Comparison of ENCODE assay signal across 7 cellular contexts in genomic region chr21:34966881-34967280, GRCh38.
DNase-seq lines count a peak whose midpoint lies in the region; ATAC-seq and TF ChIP-seq lines count a peak whose summit lies in the region.
"Not testable (repeated sequence)": the region's sequence is repeated elsewhere in the genome, so short reads cannot be mapped to it uniquely, and the experiment has no call there.

No MANE protein-coding gene starts in this region.

- CTCF ChIA-PET in Calu3 (lab: Charles Lee), result not testable (repeated sequence)
- CTCF ChIA-PET in activated CD4-positive, alpha-beta memory T cell treated with anti-CD3 and anti-CD28 coated beads for 36 hours (lab: Charles Lee), result interaction anchor here (0.8 to 3.3 kb wide), 8 partner anchors 17 to 80 kb away, joined by 3 to 22 read pairs (median 8); no protein-coding TSS in a partner anchor

- not testable (repeated sequence) for TF ChIP-seq CTCF in Calu3 (IDR thresholded peaks at IDR 0.05; ENCODE audit: unreplicated experiment)

- not testable (repeated sequence) for DNase-seq in Calu3; activated CD4-positive, alpha-beta memory T cell treated with anti-CD3 and anti-CD28 coated beads for 36 hours; activated T-helper 1 cell treated with anti-CD3 and anti-CD28 coated beads, Interleukin-12 subunit alpha, Interleukin-12 subunit beta, Interleukin-2, Interleukin-4 antibody, amounts not matched to agents 30 ng/mL and 10 ng/mL and 1 ng/mL, durations not matched to agents 14 hours and 24 hours and 36 hours (ENCODE audit: low spot score); activated naive CD8-positive, alpha-beta T cell treated with anti-CD3 and anti-CD28 coated beads for 36 hours; natural killer cell treated with Interleukin-12 subunit alpha and Interleukin-12 subunit beta and Interleukin-15 and Interleukin-18, amount 100 ng/mL, for 72 hours (ENCODE audit: low spot score)

- not testable (repeated sequence) for H3K9me3 Mint-ChIP-seq in Calu3 (ENCODE audit: low read depth, unreplicated experiment); T-helper 1 cell treated with Interleukin-12 subunit alpha and Interleukin-12 subunit beta and Interleukin-4 antibody, amounts not matched to agents 30 μg/mL and 1 μg/mL, for 36 hours; activated CD4-positive, alpha-beta memory T cell treated with anti-CD3 and anti-CD28 coated beads for 36 hours; activated T-helper 1 cell treated with anti-CD3 and anti-CD28 coated beads, Interleukin-12 subunit alpha, Interleukin-12 subunit beta, Interleukin-2, Interleukin-4 antibody, amounts not matched to agents 30 ng/mL and 10 ng/mL and 1 ng/mL, durations not matched to agents 14 hours and 24 hours and 36 hours; activated naive CD8-positive, alpha-beta T cell treated with anti-CD3 and anti-CD28 coated beads for 36 hours; natural killer cell treated with Interleukin-12 subunit alpha and Interleukin-12 subunit beta and Interleukin-15 and Interleukin-18, amount 100 ng/mL, for 72 hours; stimulated activated naive CD8-positive, alpha-beta T cell treated with anti-CD3 and anti-CD28 coated beads, Interleukin-15, Interleukin-2, amounts not matched to agents 100 ng/mL and 50 ng/mL, for 24 hours

- peaks cover 28% of the 10 kb centered on the region for H3K4me1 Mint-ChIP-seq in Calu3 (ENCODE audit: low read depth, unreplicated experiment)
- H3K4me1 Mint-ChIP-seq in T-helper 1 cell treated with Interleukin-12 subunit alpha and Interleukin-12 subunit beta and Interleukin-4 antibody, amounts not matched to agents 30 μg/mL and 1 μg/mL, for 36 hours (ENCODE audit: low read depth), result peaks cover 73% of the 10 kb centered on the region
- H3K4me1 Mint-ChIP-seq in activated CD4-positive, alpha-beta memory T cell treated with anti-CD3 and anti-CD28 coated beads for 36 hours (ENCODE audit: low read depth), result peaks cover 90% of the 10 kb centered on the region
- peaks cover 92% of the 10 kb centered on the region for H3K4me1 Mint-ChIP-seq in activated T-helper 1 cell treated with anti-CD3 and anti-CD28 coated beads, Interleukin-12 subunit alpha, Interleukin-12 subunit beta, Interleukin-2, Interleukin-4 antibody, amounts not matched to agents 30 ng/mL and 10 ng/mL and 1 ng/mL, durations not matched to agents 14 hours and 24 hours and 36 hours (ENCODE audit: low read depth)
- H3K4me1 Mint-ChIP-seq in activated naive CD8-positive, alpha-beta T cell treated with anti-CD3 and anti-CD28 coated beads for 36 hours, result peaks cover 82% of the 10 kb centered on the region
- H3K4me1 Mint-ChIP-seq in natural killer cell treated with Interleukin-12 subunit alpha and Interleukin-12 subunit beta and Interleukin-15 and Interleukin-18, amount 100 ng/mL, for 72 hours (ENCODE audit: low read depth in 2 of 2), result peaks cover 61 to 85% of the 10 kb centered on the region in 2 donors
- H3K4me1 Mint-ChIP-seq in stimulated activated naive CD8-positive, alpha-beta T cell treated with anti-CD3 and anti-CD28 coated beads, Interleukin-15, Interleukin-2, amounts not matched to agents 100 ng/mL and 50 ng/mL, for 24 hours (ENCODE audit: low read depth), result peaks cover 93% of the 10 kb centered on the region

- not testable (repeated sequence) for H3K27me3 Mint-ChIP-seq in Calu3 (ENCODE audit: unreplicated experiment); T-helper 1 cell treated with Interleukin-12 subunit alpha and Interleukin-12 subunit beta and Interleukin-4 antibody, amounts not matched to agents 30 μg/mL and 1 μg/mL, for 36 hours (ENCODE audit: low read depth); activated CD4-positive, alpha-beta memory T cell treated with anti-CD3 and anti-CD28 coated beads for 36 hours; activated T-helper 1 cell treated with anti-CD3 and anti-CD28 coated beads, Interleukin-12 subunit alpha, Interleukin-12 subunit beta, Interleukin-2, Interleukin-4 antibody, amounts not matched to agents 30 ng/mL and 10 ng/mL and 1 ng/mL, durations not matched to agents 14 hours and 24 hours and 36 hours (ENCODE audit: insufficient read depth); activated naive CD8-positive, alpha-beta T cell treated with anti-CD3 and anti-CD28 coated beads for 36 hours; natural killer cell treated with Interleukin-12 subunit alpha and Interleukin-12 subunit beta and Interleukin-15 and Interleukin-18, amount 100 ng/mL, for 72 hours; stimulated activated naive CD8-positive, alpha-beta T cell treated with anti-CD3 and anti-CD28 coated beads, Interleukin-15, Interleukin-2, amounts not matched to agents 100 ng/mL and 50 ng/mL, for 24 hours

- intact Hi-C loops in Calu3 (cut with micrococcal nuclease; ENCODE audit: unreplicated experiment), result loop anchor here (5.0 kb wide), 1 partner anchor 885 kb away; no protein-coding TSS in a partner anchor
- intact Hi-C loops in activated CD4-positive, alpha-beta memory T cell treated with anti-CD3 and anti-CD28 coated beads for 36 hours (cut with micrococcal nuclease), result loop anchor here (1.0 to 5.0 kb wide), 8 partner anchors 16 to 1345 kb away; no protein-coding TSS in a partner anchor
- intact Hi-C loops in activated T-helper 1 cell treated with anti-CD3 and anti-CD28 coated beads, Interleukin-12 subunit alpha, Interleukin-12 subunit beta, Interleukin-2, Interleukin-4 antibody, amounts not matched to agents 30 ng/mL and 10 ng/mL and 1 ng/mL, durations not matched to agents 14 hours and 24 hours and 36 hours (cut with micrococcal nuclease), result loop anchor here (1.0 to 10.0 kb wide), 11 partner anchors 20 to 1022 kb away; no protein-coding TSS in a partner anchor

- POLR2A ChIA-PET in activated CD4-positive, alpha-beta memory T cell treated with anti-CD3 and anti-CD28 coated beads for 36 hours (lab: Charles Lee), result interaction anchor here (1.1 to 10.6 kb wide), 16 partner anchors 11 to 121 kb away, joined by 3 to 85 read pairs (median 8); no protein-coding TSS in a partner anchor

- not testable (repeated sequence) for H3K4me3 Mint-ChIP-seq in Calu3 (ENCODE audit: low read depth, unreplicated experiment); T-helper 1 cell treated with Interleukin-12 subunit alpha and Interleukin-12 subunit beta and Interleukin-4 antibody, amounts not matched to agents 30 μg/mL and 1 μg/mL, for 36 hours; activated CD4-positive, alpha-beta memory T cell treated with anti-CD3 and anti-CD28 coated beads for 36 hours; activated T-helper 1 cell treated with anti-CD3 and anti-CD28 coated beads, Interleukin-12 subunit alpha, Interleukin-12 subunit beta, Interleukin-2, Interleukin-4 antibody, amounts not matched to agents 30 ng/mL and 10 ng/mL and 1 ng/mL, durations not matched to agents 14 hours and 24 hours and 36 hours; activated naive CD8-positive, alpha-beta T cell treated with anti-CD3 and anti-CD28 coated beads for 36 hours; stimulated activated naive CD8-positive, alpha-beta T cell treated with anti-CD3 and anti-CD28 coated beads, Interleukin-15, Interleukin-2, amounts not matched to agents 100 ng/mL and 50 ng/mL, for 24 hours
- peak overlapping the region; percentile 20 for H3K4me3 Mint-ChIP-seq in natural killer cell treated with Interleukin-12 subunit alpha and Interleukin-12 subunit beta and Interleukin-15 and Interleukin-18, amount 100 ng/mL, for 72 hours

- not testable (repeated sequence) for BruUV-seq in Calu3 (replicated peaks; lab: Mats Ljungman, UMichigan)

- not testable (repeated sequence) for H3K36me3 Mint-ChIP-seq in Calu3 (ENCODE audit: insufficient read depth, unreplicated experiment); activated CD4-positive, alpha-beta memory T cell treated with anti-CD3 and anti-CD28 coated beads for 36 hours
- peaks cover 54% of the 10 kb centered on the region for H3K36me3 Mint-ChIP-seq in T-helper 1 cell treated with Interleukin-12 subunit alpha and Interleukin-12 subunit beta and Interleukin-4 antibody, amounts not matched to agents 30 μg/mL and 1 μg/mL, for 36 hours (ENCODE audit: low read depth)
- H3K36me3 Mint-ChIP-seq in activated T-helper 1 cell treated with anti-CD3 and anti-CD28 coated beads, Interleukin-12 subunit alpha, Interleukin-12 subunit beta, Interleukin-2, Interleukin-4 antibody, amounts not matched to agents 30 ng/mL and 10 ng/mL and 1 ng/mL, durations not matched to agents 14 hours and 24 hours and 36 hours (ENCODE audit: low read depth), result peaks cover 43% of the 10 kb centered on the region
- peaks cover 16% of the 10 kb centered on the region for H3K36me3 Mint-ChIP-seq in activated naive CD8-positive, alpha-beta T cell treated with anti-CD3 and anti-CD28 coated beads for 36 hours
- peaks cover 15% of the 10 kb centered on the region for H3K36me3 Mint-ChIP-seq in natural killer cell treated with Interleukin-12 subunit alpha and Interleukin-12 subunit beta and Interleukin-15 and Interleukin-18, amount 100 ng/mL, for 72 hours
- peaks cover 11% of the 10 kb centered on the region for H3K36me3 Mint-ChIP-seq in stimulated activated naive CD8-positive, alpha-beta T cell treated with anti-CD3 and anti-CD28 coated beads, Interleukin-15, Interleukin-2, amounts not matched to agents 100 ng/mL and 50 ng/mL, for 24 hours (ENCODE audit: low read depth)

- ATAC-seq in natural killer cell treated with Interleukin-12 subunit alpha and Interleukin-12 subunit beta and Interleukin-15 and Interleukin-18, amount 100 ng/mL, for 72 hours, result not testable (repeated sequence)

- peak overlapping the region; percentile 33 for H3K27ac Mint-ChIP-seq in Calu3 (ENCODE audit: unreplicated experiment)
- H3K27ac Mint-ChIP-seq in T-helper 1 cell treated with Interleukin-12 subunit alpha and Interleukin-12 subunit beta and Interleukin-4 antibody, amounts not matched to agents 30 μg/mL and 1 μg/mL, for 36 hours, result peak overlapping the region; percentile 32
- H3K27ac Mint-ChIP-seq in activated CD4-positive, alpha-beta memory T cell treated with anti-CD3 and anti-CD28 coated beads for 36 hours, result peak overlapping the region; percentile 43
- H3K27ac Mint-ChIP-seq in activated T-helper 1 cell treated with anti-CD3 and anti-CD28 coated beads, Interleukin-12 subunit alpha, Interleukin-12 subunit beta, Interleukin-2, Interleukin-4 antibody, amounts not matched to agents 30 ng/mL and 10 ng/mL and 1 ng/mL, durations not matched to agents 14 hours and 24 hours and 36 hours, result peak overlapping the region; percentile 45
- H3K27ac Mint-ChIP-seq in activated naive CD8-positive, alpha-beta T cell treated with anti-CD3 and anti-CD28 coated beads for 36 hours, result peak overlapping the region; percentile 21
- H3K27ac Mint-ChIP-seq in natural killer cell treated with Interleukin-12 subunit alpha and Interleukin-12 subunit beta and Interleukin-15 and Interleukin-18, amount 100 ng/mL, for 72 hours, result peak overlapping the region; percentile 17 to 72
- H3K27ac Mint-ChIP-seq in stimulated activated naive CD8-positive, alpha-beta T cell treated with anti-CD3 and anti-CD28 coated beads, Interleukin-15, Interleukin-2, amounts not matched to agents 100 ng/mL and 50 ng/mL, for 24 hours, result peak overlapping the region; percentile 54
